ENCODE assay signal across 8 cellular contexts in the genomic region with DNA sequence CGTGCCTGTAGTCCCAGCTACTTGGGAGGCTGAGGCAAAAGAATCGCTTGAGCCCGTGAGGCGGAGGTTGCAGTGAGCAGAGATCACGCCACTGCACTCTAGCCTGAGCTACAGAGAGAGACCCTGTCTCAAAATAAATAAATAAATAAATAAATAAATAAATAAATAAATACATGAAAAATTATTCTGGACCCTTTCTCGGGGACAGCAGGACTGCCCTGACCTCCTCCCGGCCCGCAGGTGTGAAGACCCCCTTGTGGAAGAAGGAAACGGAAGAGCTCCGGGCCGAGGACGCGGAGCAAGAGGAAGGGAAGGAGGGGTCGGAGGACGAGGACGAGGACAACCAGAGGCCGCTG. TPM values are rescaled to one million over a fixed set of nuclear protein-coding genes. Genes with fewer than 3 reads are reported as not detected.
DNase-seq lines count a peak whose midpoint lies in the region; ATAC-seq, FAIRE-seq and TF ChIP-seq lines count a peak whose summit lies in the region.

No MANE protein-coding gene starts in this region.

- CTCF ChIA-PET in HEK293 (lab: Yijun Ruan, JAX), result interaction anchor here (0.6 to 6.2 kb wide), 71 partner anchors 8 to 1182 kb away, joined by 3 to 118 read pairs (median 5); partner anchors contain the start of genes AP2B1, GAS2L2, LIG3 and MMP28

- H2AFZ ChIP-seq in smooth muscle cell (ENCODE audit: low read depth), result peak overlapping the region; percentile 69

- intact Hi-C loops in sciatic nerve (cut with DNase I), result loop anchor here (2.0 kb wide), 1 partner anchor 41 kb away; no protein-coding TSS in a partner anchor

- no peaks in the 10 kb centered on the region for H3K9me3 ChIP-seq in HEK293 (ENCODE audit: control insufficient read depth, insufficient read depth, low read depth, low read length)
- no peaks in the 10 kb centered on the region for H3K9me3 ChIP-seq in gastroesophageal sphincter
- H3K9me3 ChIP-seq in smooth muscle cell (replicated peaks; ENCODE audit: low read depth), result no peaks in the 10 kb centered on the region

- H3K4me2 ChIP-seq in smooth muscle cell, result peak overlapping the region; percentile 92

- no peak overlapping the region for H3K9ac ChIP-seq in smooth muscle cell (ENCODE audit: low read depth)

- no peak for TF ChIP-seq EP300 in gastroesophageal sphincter (IDR thresholded peaks at IDR 0.05)

- H3K4me3 ChIP-seq in HEK293 (ENCODE audit: low read depth, low read length), result peak overlapping the region; percentile 9
- H3K4me3 ChIP-seq in gastroesophageal sphincter, result peak overlapping the region in 1 of 2 donors; percentile 57
- H3K4me3 ChIP-seq in smooth muscle cell, result peak overlapping the region; percentile 57

- ATAC-seq in gastroesophageal sphincter (no peak), sciatic nerve (no peak), GM21529 (IDR thresholded peaks at IDR 0.05; ENCODE audit: unreplicated experiment) (no peak)

- H3K27me3 ChIP-seq in gastroesophageal sphincter (no peaks in the 10 kb centered on the region), smooth muscle cell (ENCODE audit: low read depth) (no peaks in the 10 kb centered on the region)

- H3K36me3 ChIP-seq in HEK293 (ENCODE audit: control insufficient read depth in 2 of 2, insufficient read depth in 1 of 2, low read length in 2 of 2) (no peaks in the 10 kb centered on the region), gastroesophageal sphincter (no peaks in the 10 kb centered on the region), smooth muscle cell (ENCODE audit: low read depth) (no peaks in the 10 kb centered on the region)

- WGBS in gastroesophageal sphincter (ENCODE audit: low coverage in 1 of 2), 2 donors, result 15% methylated on average over 12 of the region's 17 CpGs; no CpG with 5 or more reads in 1 of the 2 donors
- WGBS in smooth muscle cell (ENCODE audit: low lambda C conversion rate), result 40% methylated on average over 17 of the region's 17 CpGs

- H3F3A ChIP-seq in smooth muscle cell (ENCODE audit: low read depth), result peaks cover 8% of the 10 kb centered on the region

- H3K4me1 ChIP-seq in HEK293 (ENCODE audit: control insufficient read depth, insufficient read depth, low read length) (no peaks in the 10 kb centered on the region; the same call in 1 of the 2 replicates), gastroesophageal sphincter (peaks cover 0 to 45% (median 18%) of the 10 kb centered on the region in 3 donors), smooth muscle cell (ENCODE audit: low read depth) (peaks cover 5% of the 10 kb centered on the region)

- DNase-seq in smooth muscle cell (lab: John Stamatoyannopoulos, UW; ENCODE audit: unreplicated experiment) (no peak), DMS53 (lab: John Stamatoyannopoulos, UW) (no peak), GM19239 (ENCODE audit: insufficient read length, low spot score) (no peak), sciatic nerve (ENCODE audit: low spot score) (no peak)

- TF ChIP-seq CTCF in HEK293 (tag by site-specific recombination; IDR thresholded peaks at IDR 0.05) (no peak), VCaP (conservative IDR thresholded peaks at IDR 0.05) (no peak), gastroesophageal sphincter (IDR thresholded peaks at IDR 0.05) (no peak), smooth muscle cell (IDR thresholded peaks at IDR 0.05; ENCODE audit: borderline replicate concordance, insufficient read depth, poor library complexity, severe bottlenecking) (no peak)

- no peaks in the 10 kb centered on the region for H3K79me2 ChIP-seq in smooth muscle cell (ENCODE audit: low read depth)

- TF ChIP-seq POLR2A in gastroesophageal sphincter (IDR thresholded peaks at IDR 0.05), result no peak

- H4K20me1 ChIP-seq in smooth muscle cell (ENCODE audit: low read depth), result no peaks in the 10 kb centered on the region

- FAIRE-seq in GM19239 (lab: Jason Lieb, UNC), result no peak

- H3K27ac ChIP-seq in HEK293 (ENCODE audit: extremely low read depth, low read depth, low read length) (no peak overlapping the region), VCaP (peak overlapping the region; percentile 96), gastroesophageal sphincter (peak overlapping the region in 3 of 4 donors; percentile 54 to 73 (median 68)), smooth muscle cell (ENCODE audit: low read depth) (no peak overlapping the region)

- POLR2A ChIA-PET in HEK293 (lab: Yijun Ruan, JAX), result interaction anchor here (0.7 to 2.5 kb wide), 13 partner anchors 18 to 185 kb away, joined by 3 to 85 read pairs (median 7); partner anchors contain the start of genes MMP28, PEX12, RASL10B and RDM1

TF ChIP-seq in HEK293, 187 proteins besides CTCF, POLR2A, EP300 and RAD21 (continues in another document):
- TF ChIP-seq ZNF433 (tag by site-specific recombination; IDR thresholded peaks at IDR 0.05; ENCODE audit: low read depth) (peak; percentile 98), ZNF155 (tag by site-specific recombination; IDR thresholded peaks at IDR 0.05) (peak; percentile 66; the same call in 1 of the 2 replicates), ZNF510 (tag by site-specific recombination; IDR thresholded peaks at IDR 0.05; ENCODE audit: insufficient replicate concordance) (peak; percentile 82), ZNF560 (tag by site-specific recombination; IDR thresholded peaks at IDR 0.05; ENCODE audit: borderline replicate concordance) (peak; percentile 91), ZNF664 (tag by site-specific recombination; IDR thresholded peaks at IDR 0.05) (peak; percentile 89), BCL6B (tag by site-specific recombination; IDR thresholded peaks at IDR 0.05) (no peak), GFI1B (tag by site-specific recombination; IDR thresholded peaks at IDR 0.05) (peak; percentile 55; the same call in 1 of the 2 replicates), ZBTB7A (tag by site-specific recombination; IDR thresholded peaks at IDR 0.05; ENCODE audit: low read depth) (no peak), ZNF529 (tag by site-specific recombination; IDR thresholded peaks at IDR 0.05; ENCODE audit: insufficient replicate concordance) (peak; percentile 75)
- TF ChIP-seq, protein P1, sequence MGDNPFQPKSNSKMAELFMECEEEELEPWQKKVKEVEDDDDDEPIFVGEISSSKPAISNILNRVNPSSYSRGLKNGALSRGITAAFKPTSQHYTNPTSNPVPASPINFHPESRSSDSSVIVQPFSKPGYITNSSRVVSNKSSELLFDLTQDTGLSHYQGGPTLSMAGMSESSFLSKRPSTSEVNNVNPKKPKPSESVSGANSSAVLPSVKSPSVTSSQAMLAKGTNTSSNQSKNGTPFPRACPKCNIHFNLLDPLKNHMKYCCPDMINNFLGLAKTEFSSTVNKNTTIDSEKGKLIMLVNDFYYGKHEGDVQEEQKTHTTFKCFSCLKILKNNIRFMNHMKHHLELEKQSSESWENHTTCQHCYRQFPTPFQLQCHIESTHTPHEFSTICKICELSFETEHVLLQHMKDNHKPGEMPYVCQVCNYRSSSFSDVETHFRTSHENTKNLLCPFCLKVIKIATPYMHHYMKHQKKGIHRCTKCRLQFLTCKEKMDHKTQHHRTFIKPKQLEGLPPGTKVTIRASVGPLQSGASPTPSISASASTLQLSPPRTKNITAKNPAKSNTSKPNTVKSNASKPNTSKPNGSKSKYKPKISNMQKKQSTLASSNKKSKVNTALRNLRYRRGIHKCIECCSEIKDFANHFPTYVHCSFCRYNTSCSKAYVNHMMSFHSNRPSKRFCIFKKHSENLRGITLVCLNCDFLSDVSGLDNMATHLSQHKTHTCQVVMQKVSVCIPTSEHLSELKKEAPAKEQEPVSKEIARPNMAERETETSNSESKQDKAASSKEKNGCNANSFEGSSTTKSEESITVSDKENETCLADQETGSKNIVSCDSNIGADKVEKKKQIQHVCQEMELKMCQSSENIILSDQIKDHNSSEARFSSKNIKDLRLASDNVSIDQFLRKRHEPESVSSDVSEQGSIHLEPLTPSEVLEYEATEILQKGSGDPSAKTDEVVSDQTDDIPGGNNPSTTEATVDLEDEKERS (tag by site-specific recombination; IDR thresholded peaks at IDR 0.05), result no peak
- TF ChIP-seq, protein P2, sequence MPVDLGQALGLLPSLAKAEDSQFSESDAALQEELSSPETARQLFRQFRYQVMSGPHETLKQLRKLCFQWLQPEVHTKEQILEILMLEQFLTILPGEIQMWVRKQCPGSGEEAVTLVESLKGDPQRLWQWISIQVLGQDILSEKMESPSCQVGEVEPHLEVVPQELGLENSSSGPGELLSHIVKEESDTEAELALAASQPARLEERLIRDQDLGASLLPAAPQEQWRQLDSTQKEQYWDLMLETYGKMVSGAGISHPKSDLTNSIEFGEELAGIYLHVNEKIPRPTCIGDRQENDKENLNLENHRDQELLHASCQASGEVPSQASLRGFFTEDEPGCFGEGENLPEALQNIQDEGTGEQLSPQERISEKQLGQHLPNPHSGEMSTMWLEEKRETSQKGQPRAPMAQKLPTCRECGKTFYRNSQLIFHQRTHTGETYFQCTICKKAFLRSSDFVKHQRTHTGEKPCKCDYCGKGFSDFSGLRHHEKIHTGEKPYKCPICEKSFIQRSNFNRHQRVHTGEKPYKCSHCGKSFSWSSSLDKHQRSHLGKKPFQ (tag by site-specific recombination; IDR thresholded peaks at IDR 0.05), result peak; percentile 93

RNA-seq across cellular contexts. Expression of gene C17orf50, which starts 3.1 kb away (rescaled TPM):
- total RNA-seq in gastroesophageal sphincter (not detected), smooth muscle cell (not detected in 2 replicates), sciatic nerve (not detected)
- 0.33 TPM in 1 of 2 replicates, not detected in the other for polyA plus RNA-seq in smooth muscle cell

RNA-seq across cellular contexts. Expression of gene GAS2L2, which starts 10.7 kb away (rescaled TPM):
- total RNA-seq in gastroesophageal sphincter, result 1 to 10 TPM in 1 of 4 donors, not detected in 3; 1.5 TPM
- total RNA-seq in smooth muscle cell, result not detected in 2 replicates
- polyA plus RNA-seq in smooth muscle cell, result not detected in 2 replicates
- total RNA-seq in sciatic nerve, result 0.13 TPM

RNA-seq across cellular contexts. Expression of gene MMP28, which starts 31.7 kb away (rescaled TPM):
- total RNA-seq in gastroesophageal sphincter (100 to 1,000 TPM in 2 of 4 donors, 10 to 100 TPM in 2; 78.4 to 139 (median 97.3) TPM), smooth muscle cell (38.0 and 50.0 TPM in 2 replicates), sciatic nerve (61.5 TPM)
- 25.7 and 51.4 TPM in 2 replicates for polyA plus RNA-seq in smooth muscle cell

RNA-seq across cellular contexts. Expression of gene RASL10B, which starts 32.3 kb away (rescaled TPM):
- total RNA-seq in gastroesophageal sphincter (10 to 100 TPM in 3 of 4 donors, 1 to 10 TPM in 1; 4.2 to 25.9 (median 15.4) TPM), smooth muscle cell (6.8 and 8.2 TPM in 2 replicates), sciatic nerve (5.4 TPM)
- 11.0 and 18.6 TPM in 2 replicates for polyA plus RNA-seq in smooth muscle cell

RNA-seq across cellular contexts. Expression of gene TAF15, which starts 45.5 kb away (rescaled TPM):
- total RNA-seq in gastroesophageal sphincter (100 to 1,000 TPM in 2 of 4 donors, 10 to 100 TPM in 2; 58.2 to 144 (median 109) TPM), smooth muscle cell (25.5 and 33.3 TPM in 2 replicates), sciatic nerve (183 TPM)
- 4.2 and 8.1 TPM in 2 replicates for polyA plus RNA-seq in smooth muscle cell

Comparison
In these comparisons a context has a peak if more than half of its experiments do, and no peak if none do; other contexts are left out.
1. H3K27ac ChIP-seq: peak in VCaP (single experiment) and gastroesophageal sphincter (3 of 4); none in HEK293 (single experiment) and smooth muscle cell (single experiment).